Comparison of ENCODE assay signal across 12 cellular contexts in genomic region chr1:116824631-116825399, GRCh38.
A peak's percentile ranks its signal among the peaks of the same experiment; 100 is the strongest.
DNase-seq lines count a peak whose midpoint lies in the region; ATAC-seq and TF ChIP-seq lines count a peak whose summit lies in the region.
"Had no signal": no experiment of that assay in that cellular context is flagged by ENCODE, and none has a peak within 500 bp of the region (broad histone marks: within the 10 kb centered on the region; RNA-seq: fewer than 3 reads in every experiment).

No MANE protein-coding gene starts in this region.

- intact Hi-C loops in heart left ventricle (cut with DNase I) (no loop called here), cardiac septum (cut with DNase I) (no loop called here), transverse colon (cut with DNase I; ENCODE audit: low total_unique reads) (no loop called here), sigmoid colon (cut with DNase I) (no loop called here)

- peaks cover 43% of the 10 kb centered on the region for H3K4me1 Mint-ChIP-seq in glutamatergic neuron (ENCODE audit: low read depth, unreplicated experiment)

- H3K9me3 ChIP-seq in heart left ventricle (no peaks in the 10 kb centered on the region), transverse colon (no peaks in the 10 kb centered on the region), sigmoid colon (no peaks in the 10 kb centered on the region)
- H3K9me3 ChIP-seq: prostate gland had no signal

- H3K27ac Mint-ChIP-seq in glutamatergic neuron (ENCODE audit: unreplicated experiment) = peak overlapping the region; percentile 99
- H3K27ac Mint-ChIP-seq: CD4-positive, alpha-beta T cell had no signal

- H3K36me3 ChIP-seq in heart left ventricle (no peaks in the 10 kb centered on the region), transverse colon (no peaks in the 10 kb centered on the region), sigmoid colon (no peaks in the 10 kb centered on the region)
- H3K36me3 ChIP-seq: prostate gland had no signal

- TF ChIP-seq POLR2A in heart left ventricle (IDR thresholded peaks at IDR 0.05) (no peak), transverse colon (IDR thresholded peaks at IDR 0.05) (no peak), sigmoid colon (IDR thresholded peaks at IDR 0.05) (no peak)

- no peaks in the 10 kb centered on the region for H3K36me3 Mint-ChIP-seq in glutamatergic neuron (ENCODE audit: unreplicated experiment)

- peak overlapping the region; percentile 78 for H3K4me3 Mint-ChIP-seq in glutamatergic neuron (ENCODE audit: unreplicated experiment)
- H3K4me3 Mint-ChIP-seq: CD4-positive, alpha-beta T cell had no signal

- DNase-seq in heart left ventricle (no peak), cardiac septum (ENCODE audit: low spot score) (no peak), NCI-H82 treated with DMSO at 0.1 percent for 48 hours (lab: John Stamatoyannopoulos, UW; ENCODE audit: unreplicated experiment) (peak; percentile 38), glutamatergic neuron (peak; percentile 31), transverse colon (no peak), sigmoid colon (no peak), COLO829 (ENCODE audit: low spot score) (no peak), foreskin keratinocyte (no peak)
- DNase-seq: activated T-cell treated with anti-CD3 and anti-CD28 coated beads, Interleukin-2, amount 50 U/mL, for 1 hour; CD4-positive, alpha-beta T cell; NCI-H1048 had no signal

- ATAC-seq in heart left ventricle (peak in 2 of 4 donors; percentile 5 to 10), foreskin keratinocyte (no peak)

- no peak for TF ChIP-seq EP300 in transverse colon (IDR thresholded peaks at IDR 0.05; ENCODE audit: low read depth)
- no peak for TF ChIP-seq EP300 in sigmoid colon (IDR thresholded peaks at IDR 0.05)

- no peak overlapping the region for H3K4me3 ChIP-seq in heart left ventricle
- H3K4me3 ChIP-seq in transverse colon = peak overlapping the region in 1 of 4 donors; percentile 5
- no peak overlapping the region for H3K4me3 ChIP-seq in sigmoid colon
- H3K4me3 ChIP-seq: prostate gland had no signal

- 54 to 63% (median 57%) methylated on average over 6 of the region's 6 CpGs for WGBS in heart left ventricle, 4 donors
- 52 to 55% methylated on average over 6 of the region's 6 CpGs for WGBS in transverse colon (ENCODE audit: low coverage in 1 of 2), 2 donors
- WGBS in sigmoid colon, 2 donors = 21 to 59% methylated on average over 6 of the region's 6 CpGs

- H3K27me3 ChIP-seq in heart left ventricle (no peaks in the 10 kb centered on the region), transverse colon (no peaks in the 10 kb centered on the region), sigmoid colon (no peaks in the 10 kb centered on the region), foreskin keratinocyte (no peaks in the 10 kb centered on the region)

- H3K27ac ChIP-seq in heart left ventricle (peak overlapping the region in 8 of 12 donors; percentile 33 to 79 (median 66)), transverse colon (peak overlapping the region; percentile 70 to 84 (median 76)), sigmoid colon (no peak overlapping the region), foreskin keratinocyte (no peak overlapping the region)
- H3K27ac ChIP-seq: prostate gland had no signal

- peaks cover 0 to 18% (median 12%) of the 10 kb centered on the region in 12 donors for H3K4me1 ChIP-seq in heart left ventricle
- peaks cover 7 to 38% (median 25%) of the 10 kb centered on the region in 4 donors for H3K4me1 ChIP-seq in transverse colon
- H3K4me1 ChIP-seq in sigmoid colon = peaks cover 0 to 10% (median 8%) of the 10 kb centered on the region in 4 donors
- peaks cover 7% of the 10 kb centered on the region for H3K4me1 ChIP-seq in foreskin keratinocyte
- H3K4me1 ChIP-seq: prostate gland had no signal

- in situ Hi-C loops in transverse colon (cut with MboI; ENCODE audit: low pct_ligation_motif_present in 1 of 4, low pct_unique_long_range_greater_than_20kb in 1 of 4, low sequenced_read_pairs in 3 of 4) = no loop called here

- H3K9me3 Mint-ChIP-seq in glutamatergic neuron (ENCODE audit: unreplicated experiment) = peaks cover 24% of the 10 kb centered on the region

- TF ChIP-seq CTCF in heart left ventricle (IDR thresholded peaks at IDR 0.05) (no peak), glutamatergic neuron (IDR thresholded peaks at IDR 0.05; ENCODE audit: partially characterized antibody, unreplicated experiment) (no peak), transverse colon (IDR thresholded peaks at IDR 0.05) (no peak), sigmoid colon (IDR thresholded peaks at IDR 0.05) (no peak), foreskin keratinocyte (conservative IDR thresholded peaks at IDR 0.05) (no peak)

- H3K27me3 Mint-ChIP-seq in glutamatergic neuron (ENCODE audit: unreplicated experiment) = peaks cover 24% of the 10 kb centered on the region
- H3K27me3 Mint-ChIP-seq: CD4-positive, alpha-beta T cell had no signal

Comparison
In these comparisons a context has a peak if more than half of its experiments do, and no peak if none do; other contexts are left out.
1. DNase-seq: peak in NCI-H82 treated with DMSO at 0.1 percent for 48 hours (single experiment) and glutamatergic neuron (single experiment); none in heart left ventricle (0 of 5), cardiac septum (single experiment), transverse colon (single experiment), sigmoid colon (single experiment), COLO829 (single experiment) and foreskin keratinocyte (0 of 2).
2. H3K27ac ChIP-seq: peak in heart left ventricle (8 of 12) and transverse colon (4 of 4); none in sigmoid colon (0 of 4) and foreskin keratinocyte (single experiment).